In genomic region chr21:18030248-18030647, GRCh38 we compare ENCODE assay signal across 1 cellular context.
TF ChIP-seq lines count a peak whose summit lies in the region.

No MANE protein-coding gene starts in this region.

TF ChIP-seq in H1, 55 proteins besides CTCF, POLR2A, EP300 and RAD21:
- TF ChIP-seq TAF7 (optimal IDR thresholded peaks at IDR 0.05; ENCODE audit: borderline replicate concordance, low read depth, low read length) (no peak), JUN (IDR thresholded peaks at IDR 0.05; ENCODE audit: low read depth, low read length) (no peak), MAFK (IDR thresholded peaks at IDR 0.05; ENCODE audit: low read depth, low read length) (no peak)
